In genomic region chr2:110317377-110317776, GRCh38 we compare ENCODE assay signal across 7 cellular contexts.
A peak's percentile ranks its signal among the peaks of the same experiment; 100 is the strongest.
DNase-seq lines count a peak whose midpoint lies in the region; ATAC-seq, FAIRE-seq and TF ChIP-seq lines count a peak whose summit lies in the region.
"Not testable (repeated sequence)": the region's sequence is repeated elsewhere in the genome, so short reads cannot be mapped to it uniquely, and the experiment has no call there.

No MANE protein-coding gene starts in this region.

- not testable (repeated sequence) for H3K36me3 ChIP-seq in K562 (ENCODE audit: control insufficient read depth, insufficient read depth, low read length); H1 (ENCODE audit: control insufficient read depth in 2 of 4, insufficient read depth in 4 of 4, low read length in 3 of 4); HepG2 (replicated peaks in 1 of 2; ENCODE audit: control insufficient read depth in 1 of 2, insufficient read depth in 2 of 2, low read length in 2 of 2)

- not testable (repeated sequence) for H3K27ac Mint-ChIP-seq in activated CD8-positive, alpha-beta memory T cell treated with anti-CD3 and anti-CD28 coated beads, Interleukin-2, amount 10 ng/mL, durations not matched to agents 7 days and 5 days; activated naive CD8-positive, alpha-beta T cell treated with anti-CD3 and anti-CD28 coated beads, Interleukin-2, amount 50 U/mL, for 24 hours; stimulated activated naive CD8-positive, alpha-beta T cell treated with anti-CD3 and anti-CD28 coated beads, Interleukin-15, amount 100 ng/mL, for 72 hours

- H3K4me1 ChIP-seq in K562 (replicated peaks in 1 of 2; ENCODE audit: control insufficient read depth in 2 of 2, insufficient read depth in 2 of 2, low read length in 2 of 2); H1 (replicated peaks in 1 of 4; ENCODE audit: control insufficient read depth in 3 of 4, insufficient read depth in 4 of 4, low read length in 3 of 4); HepG2 (ENCODE audit: insufficient read depth, low read length): not testable (repeated sequence)

- not testable (repeated sequence) for H4K5ac ChIP-seq in H1 (ENCODE audit: insufficient read length, low read depth, low read length)

- H3K27ac ChIP-seq in K562 (ENCODE audit: extremely low read depth, low read depth, low read length); H1 (ENCODE audit: low read depth, low read length); HepG2 (ENCODE audit: extremely low read length, insufficient read depth, low read length): not testable (repeated sequence)

- not testable (repeated sequence) for H3K23ac ChIP-seq in H1 (ENCODE audit: insufficient read length)

- H2BK20ac ChIP-seq in H1 (ENCODE audit: low read length): not testable (repeated sequence)

- POLR2A ChIA-PET in K562 (lab: Yijun Ruan, JAX); H1 (lab: Charles Lee; ENCODE audit: partially characterized antibody); HepG2 (lab: Yijun Ruan, JAX): not testable (repeated sequence)

- H4K20me1 ChIP-seq in K562 (replicated peaks; ENCODE audit: control insufficient read depth, insufficient read depth, low read length); H1 (replicated peaks in 1 of 2; ENCODE audit: control insufficient read depth in 1 of 2, insufficient read depth in 2 of 2, low read length in 2 of 2); HepG2 (ENCODE audit: insufficient read depth, low read length): not testable (repeated sequence)

- not testable (repeated sequence) for H3K18ac ChIP-seq in H1 (ENCODE audit: extremely low read depth, low read length)

- not testable (repeated sequence) for H3K56ac ChIP-seq in H1 (replicated peaks; ENCODE audit: insufficient read length, low read depth, low read length)

- not testable (repeated sequence) for H2BK12ac ChIP-seq in H1 (ENCODE audit: low read depth, low read length)

- not testable (repeated sequence) for H2BK15ac ChIP-seq in H1 (ENCODE audit: low read length)

- not testable (repeated sequence) for BruUV-seq in K562 (replicated peaks; lab: Mats Ljungman, UMichigan); HepG2 (replicated peaks; lab: Mats Ljungman, UMichigan)

- H2AFZ ChIP-seq in K562 (ENCODE audit: low read depth, low read length); H1 (ENCODE audit: low read length); HepG2 (ENCODE audit: low read length): not testable (repeated sequence)

- not testable (repeated sequence) for H3K79me2 ChIP-seq in K562 (ENCODE audit: control insufficient read depth, insufficient read depth, low read length); H1 (ENCODE audit: control insufficient read depth in 1 of 2, insufficient read depth in 2 of 2, low read length in 2 of 2); HepG2 (ENCODE audit: insufficient read depth, low read length)

- H2AK5ac ChIP-seq in H1 (ENCODE audit: low read depth, low read length): not testable (repeated sequence)

- TF ChIP-seq EP300 in K562 (IDR thresholded peaks at IDR 0.05; ENCODE audit: low read length); H1 (IDR thresholded peaks at IDR 0.05; ENCODE audit: borderline replicate concordance in 1 of 2, low read depth in 2 of 2, low read length in 2 of 2); HepG2 (IDR thresholded peaks at IDR 0.05; ENCODE audit: low read depth in 2 of 2, low read length in 2 of 2); HepG2 (CRISPR knock-in tag; IDR thresholded peaks at IDR 0.05; ENCODE audit: borderline replicate concordance): not testable (repeated sequence)

- not testable (repeated sequence) for TF ChIP-seq RAD21 in K562 (CRISPR knock-in tag; conservative IDR thresholded peaks at IDR 0.05 in 1 of 2, IDR thresholded peaks at IDR 0.05 in 1 of 2); H1 (IDR thresholded peaks at IDR 0.05 in 1 of 2, conservative IDR thresholded peaks at IDR 0.05 in 1 of 2; ENCODE audit: low read depth in 2 of 2, low read length in 2 of 2); HepG2 (CRISPR knock-in tag; IDR thresholded peaks at IDR 0.05)

- peak; percentile 84 for ATAC-seq in activated CD8-positive, alpha-beta memory T cell treated with anti-CD3 and anti-CD28 coated beads, Interleukin-2, amount 10 ng/mL, durations not matched to agents 7 days and 5 days
- ATAC-seq in activated naive CD8-positive, alpha-beta T cell treated with anti-CD3 and anti-CD28 coated beads, Interleukin-2, amount 50 U/mL, for 24 hours: peak; percentile 71
- not testable (repeated sequence) for ATAC-seq in K562, HepG2
- ATAC-seq in stimulated activated naive CD8-positive, alpha-beta T cell treated with anti-CD3 and anti-CD28 coated beads, Interleukin-15, amount 100 ng/mL, for 72 hours: peak; percentile 61

- H3K79me1 ChIP-seq in H1 (ENCODE audit: low read depth, low read length): not testable (repeated sequence)

- H4K91ac ChIP-seq in H1 (replicated peaks; ENCODE audit: insufficient read length, low read length): not testable (repeated sequence)

- H3K4me1 Mint-ChIP-seq in activated CD8-positive, alpha-beta memory T cell treated with anti-CD3 and anti-CD28 coated beads, Interleukin-2, amount 10 ng/mL, durations not matched to agents 7 days and 5 days; activated naive CD8-positive, alpha-beta T cell treated with anti-CD3 and anti-CD28 coated beads, Interleukin-2, amount 50 U/mL, for 24 hours; stimulated activated naive CD8-positive, alpha-beta T cell treated with anti-CD3 and anti-CD28 coated beads, Interleukin-15, amount 100 ng/mL, for 72 hours: not testable (repeated sequence)

- H3K9me1 ChIP-seq in K562 (ENCODE audit: control insufficient read depth, insufficient read depth, low read length): not testable (repeated sequence)

- H3K27me3 Mint-ChIP-seq in activated CD8-positive, alpha-beta memory T cell treated with anti-CD3 and anti-CD28 coated beads, Interleukin-2, amount 10 ng/mL, durations not matched to agents 7 days and 5 days; activated naive CD8-positive, alpha-beta T cell treated with anti-CD3 and anti-CD28 coated beads, Interleukin-2, amount 50 U/mL, for 24 hours; stimulated activated naive CD8-positive, alpha-beta T cell treated with anti-CD3 and anti-CD28 coated beads, Interleukin-15, amount 100 ng/mL, for 72 hours: not testable (repeated sequence)

- H3K23me2 ChIP-seq in H1 (ENCODE audit: low read depth, low read length): not testable (repeated sequence)

- intact Hi-C loops in K562 (cut with micrococcal nuclease); HepG2 (cut with micrococcal nuclease; ENCODE audit: unreplicated experiment): not testable (repeated sequence)

- TF ChIP-seq CTCF in K562 (IDR thresholded peaks at IDR 0.05 in 2 of 3, conservative IDR thresholded peaks at IDR 0.05 in 1 of 3; ENCODE audit: insufficient read depth in 2 of 3, low read depth in 1 of 3, low read length in 3 of 3); H1 (IDR thresholded peaks at IDR 0.05; ENCODE audit: control extremely low read depth in 1 of 3, insufficient read depth in 1 of 3, low read depth in 1 of 3, low read length in 3 of 3); HepG2 (CRISPR knock-in tag; IDR thresholded peaks at IDR 0.05): not testable (repeated sequence)

- H4K8ac ChIP-seq in H1 (ENCODE audit: extremely low read depth, insufficient read depth, low read length): not testable (repeated sequence)

- in situ Hi-C loops in K562 (cut with MboI); HepG2 (cut with HindIII; ENCODE audit: extremely low pct_ligation_motif_present, low pct_unique_long_range_greater_than_20kb): not testable (repeated sequence)

- not testable (repeated sequence) for H2BK120ac ChIP-seq in H1 (replicated peaks; ENCODE audit: low read depth, low read length)

- H2BK5ac ChIP-seq in H1 (ENCODE audit: low read depth, low read length): not testable (repeated sequence)

- not testable (repeated sequence) for H3K14ac ChIP-seq in H1 (ENCODE audit: insufficient read length)

- H3K27me3 ChIP-seq in K562 (ENCODE audit: control insufficient read depth in 2 of 2, insufficient read depth in 2 of 2, low read length in 2 of 2); H1 (replicated peaks in 1 of 4; ENCODE audit: control insufficient read depth in 3 of 4, extremely low read depth in 1 of 4, insufficient read depth in 3 of 4, low read length in 3 of 4); HepG2 (ENCODE audit: control insufficient read depth in 1 of 2, insufficient read depth in 2 of 2, low read length in 2 of 2): not testable (repeated sequence)

- CTCF ChIA-PET in activated CD8-positive, alpha-beta memory T cell treated with anti-CD3 and anti-CD28 coated beads, Interleukin-2, amount 10 ng/mL, durations not matched to agents 7 days and 5 days (lab: Charles Lee); K562 (lab: Yijun Ruan, JAX; ENCODE audit: low intra/inter-chr PET ratio); H1 (lab: Charles Lee; ENCODE audit: partially characterized antibody); HepG2 (lab: Yijun Ruan, JAX; ENCODE audit: low intra/inter-chr PET ratio, low total read pairs): not testable (repeated sequence)

- not testable (repeated sequence) for H3K9me3 ChIP-seq in K562 (replicated peaks; ENCODE audit: control insufficient read depth, insufficient read depth, low read depth, low read length); H1 (ENCODE audit: insufficient read depth in 2 of 2, low read depth in 1 of 2, low read length in 1 of 2); HepG2 (ENCODE audit: low read length)

- H3K4me3 ChIP-seq in K562; H1 (ENCODE audit: extremely low read depth in 1 of 4, insufficient read depth in 2 of 4, low read depth in 3 of 4, low read length in 4 of 4); HepG2 (replicated peaks in 1 of 3; ENCODE audit: insufficient read depth in 1 of 3, low read depth in 2 of 3, low read length in 3 of 3): not testable (repeated sequence)

- not testable (repeated sequence) for H3K9me3 Mint-ChIP-seq in activated CD8-positive, alpha-beta memory T cell treated with anti-CD3 and anti-CD28 coated beads, Interleukin-2, amount 10 ng/mL, durations not matched to agents 7 days and 5 days (ENCODE audit: low read depth); activated naive CD8-positive, alpha-beta T cell treated with anti-CD3 and anti-CD28 coated beads, Interleukin-2, amount 50 U/mL, for 24 hours; stimulated activated naive CD8-positive, alpha-beta T cell treated with anti-CD3 and anti-CD28 coated beads, Interleukin-15, amount 100 ng/mL, for 72 hours

- H3K9ac ChIP-seq in K562 (ENCODE audit: insufficient read depth in 1 of 2, low read depth in 2 of 2, low read length in 2 of 2); H1 (replicated peaks in 1 of 4; ENCODE audit: extremely low read depth in 1 of 4, low read depth in 3 of 4, low read length in 3 of 4); HepG2 (ENCODE audit: insufficient read depth, low read depth, low read length): not testable (repeated sequence)

- not testable (repeated sequence) for H3K4ac ChIP-seq in H1 (replicated peaks; ENCODE audit: insufficient read length, low read depth, low read length)

- not testable (repeated sequence) for H3K36me3 Mint-ChIP-seq in activated CD8-positive, alpha-beta memory T cell treated with anti-CD3 and anti-CD28 coated beads, Interleukin-2, amount 10 ng/mL, durations not matched to agents 7 days and 5 days; activated naive CD8-positive, alpha-beta T cell treated with anti-CD3 and anti-CD28 coated beads, Interleukin-2, amount 50 U/mL, for 24 hours (ENCODE audit: low read depth)

- not testable (repeated sequence) for H3K4me3 Mint-ChIP-seq in activated CD8-positive, alpha-beta memory T cell treated with anti-CD3 and anti-CD28 coated beads, Interleukin-2, amount 10 ng/mL, durations not matched to agents 7 days and 5 days; activated naive CD8-positive, alpha-beta T cell treated with anti-CD3 and anti-CD28 coated beads, Interleukin-2, amount 50 U/mL, for 24 hours; stimulated activated naive CD8-positive, alpha-beta T cell treated with anti-CD3 and anti-CD28 coated beads, Interleukin-15, amount 100 ng/mL, for 72 hours

- DNase-seq in GM12891 (ENCODE audit: insufficient read length, low spot score); activated CD8-positive, alpha-beta memory T cell treated with anti-CD3 and anti-CD28 coated beads, Interleukin-2, amount 10 ng/mL, durations not matched to agents 7 days and 5 days; activated naive CD8-positive, alpha-beta T cell treated with anti-CD3 and anti-CD28 coated beads, Interleukin-2, amount 50 U/mL, for 24 hours; K562 (ENCODE audit: extremely low read depth in 1 of 4, low spot score in 3 of 4); H1 (ENCODE audit: low read depth in 1 of 2, low spot score in 2 of 2); HepG2 (ENCODE audit: low spot score); stimulated activated naive CD8-positive, alpha-beta T cell treated with anti-CD3 and anti-CD28 coated beads, Interleukin-15, amount 100 ng/mL, for 72 hours: not testable (repeated sequence)

- not testable (repeated sequence) for H3K4me2 ChIP-seq in K562 (ENCODE audit: insufficient read depth, low read length); H1 (ENCODE audit: insufficient read depth in 1 of 2, low read depth in 2 of 2, low read length in 2 of 2); HepG2 (ENCODE audit: low read depth, low read length)

- FAIRE-seq in GM12891 (lab: Jason Lieb, UNC): peak; percentile 50
- FAIRE-seq in K562 (lab: Jason Lieb, UNC): peak; percentile 61
- FAIRE-seq in H1 (lab: Jason Lieb, UNC): peak; percentile 81
- peak; percentile 40 for FAIRE-seq in HepG2 (lab: Jason Lieb, UNC)

- WGBS in K562 (ENCODE audit: insufficient coverage, low coverage, missing lambda C conversion rate): no CpG with 5 or more reads among the region's 5 CpGs
- no CpG with 5 or more reads among the region's 5 CpGs for WGBS in H1 (ENCODE audit: extremely low coverage in 1 of 2, insufficient coverage in 1 of 2, insufficient read length in 1 of 2, insufficient replicate concordance in 2 of 2, low coverage in 1 of 2, low lambda C conversion rate in 2 of 2, missing lambda C conversion rate in 1 of 2), 2 experiments
- WGBS in HepG2 (ENCODE audit: low lambda C conversion rate): no CpG with 5 or more reads among the region's 5 CpGs

- TF ChIP-seq POLR2A in GM12891 (IDR thresholded peaks at IDR 0.05; ENCODE audit: low read depth, low read length); K562 (conservative IDR thresholded peaks at IDR 0.05); H1 (IDR thresholded peaks at IDR 0.05; ENCODE audit: control extremely low read depth in 1 of 2, low read depth in 2 of 2, low read length in 2 of 2); HepG2 (IDR thresholded peaks at IDR 0.05; ENCODE audit: insufficient read depth in 1 of 2, low read depth in 2 of 2, low read length in 2 of 2): not testable (repeated sequence)
